ENCODE assay signal across 17 cellular contexts in genomic region chr3:60870396-60870795, GRCh38.
DNase-seq lines count a peak whose midpoint lies in the region; ATAC-seq and TF ChIP-seq lines count a peak whose summit lies in the region.
"Had no signal": no experiment of that assay in that cellular context is flagged by ENCODE, and none has a peak within 500 bp of the region (broad histone marks: within the 10 kb centered on the region; RNA-seq: fewer than 3 reads in every experiment).

No MANE protein-coding gene starts in this region.

- no peak overlapping the region for H3K4me3 Mint-ChIP-seq in endodermal cell
- H3K4me3 Mint-ChIP-seq in GM23338, result no peak overlapping the region
- H3K4me3 Mint-ChIP-seq: CD14-positive monocyte; CD4-positive, alpha-beta memory T cell; CD4-positive, CD25-positive, alpha-beta regulatory T cell; CD8-positive, alpha-beta memory T cell had no signal

- no peaks in the 10 kb centered on the region for H3K27me3 Mint-ChIP-seq in endodermal cell (ENCODE audit: insufficient read depth)
- H3K27me3 Mint-ChIP-seq in GM23338 (ENCODE audit: insufficient read depth, low read depth, poor library complexity), result no peaks in the 10 kb centered on the region
- H3K27me3 Mint-ChIP-seq: CD4-positive, alpha-beta memory T cell; CD4-positive, CD25-positive, alpha-beta regulatory T cell had no signal

- no peak for TF ChIP-seq EP300 in neural cell (conservative IDR thresholded peaks at IDR 0.05; ENCODE audit: poor library complexity, severe bottlenecking)

- peak; percentile 58 for DNase-seq in endodermal cell
- no peak for DNase-seq in GM23338 (ENCODE audit: low spot score)
- no peak for DNase-seq in erythroblast (lab: John Stamatoyannopoulos, UW)
- DNase-seq in caudate nucleus (lab: John Stamatoyannopoulos, UW), result no peak
- DNase-seq: 8988T; ACHN; BE2C; C1 segment of cervical spinal cord; CD4-positive, alpha-beta memory T cell; CD4-positive, CD25-positive, alpha-beta regulatory T cell; CD8-positive, alpha-beta memory T cell; COR-L47; DMS79 treated with DMSO at 0.1 percent for 48 hours; GF-D8 had no signal

- no peaks in the 10 kb centered on the region for H3K4me1 ChIP-seq in endodermal cell (ENCODE audit: control insufficient read depth, insufficient read depth, low read length)
- no peaks in the 10 kb centered on the region for H3K4me1 ChIP-seq in GM23338 (ENCODE audit: insufficient read depth)
- H3K4me1 ChIP-seq: BE2C, BLaER1 had no signal

- no peak for TF ChIP-seq RAD21 in neural cell (conservative IDR thresholded peaks at IDR 0.05)

- H3K9ac ChIP-seq in endodermal cell (ENCODE audit: extremely low read depth, low read length, poor library complexity, severe bottlenecking), result no peak overlapping the region
- H3K9ac ChIP-seq in neural cell (ENCODE audit: low read length), result no peak overlapping the region
- H3K9ac ChIP-seq: BLaER1 had no signal

- H3K27me3 ChIP-seq in endodermal cell (ENCODE audit: control insufficient read depth, insufficient read depth, low read length, poor library complexity, severe bottlenecking) (no peaks in the 10 kb centered on the region), neural cell (ENCODE audit: insufficient read depth, low read depth, low read length) (no peaks in the 10 kb centered on the region), GM23338 (ENCODE audit: insufficient read depth) (no peaks in the 10 kb centered on the region)
- H3K27me3 ChIP-seq: BE2C, BLaER1 had no signal

- H3K27ac ChIP-seq in endodermal cell (ENCODE audit: low read depth, low read length), result no peak overlapping the region
- H3K27ac ChIP-seq in neural cell (ENCODE audit: low read length), result no peak overlapping the region
- no peak overlapping the region for H3K27ac ChIP-seq in GM23338 (ENCODE audit: low read depth)
- no peak overlapping the region for H3K27ac ChIP-seq in caudate nucleus (ENCODE audit: low read depth, low read length)
- H3K27ac ChIP-seq: BLaER1 had no signal

- H3K9me3 ChIP-seq in endodermal cell (ENCODE audit: control insufficient read depth, low read length) (peaks cover 47% of the 10 kb centered on the region), neural cell (ENCODE audit: low read length) (no peaks in the 10 kb centered on the region)
- H3K9me3 ChIP-seq: BE2C, BLaER1 had no signal

- no peak overlapping the region for H2AFZ ChIP-seq in neural cell (ENCODE audit: low read depth, low read length)
- no peak overlapping the region for H2AFZ ChIP-seq in GM23338

- TF ChIP-seq POLR2A in erythroblast (IDR thresholded peaks at IDR 0.05; ENCODE audit: low read length), result no peak

- H3K36me3 ChIP-seq in endodermal cell (ENCODE audit: control insufficient read depth, insufficient read depth, low read length) (no peaks in the 10 kb centered on the region), neural cell (ENCODE audit: insufficient read depth, low read length) (no peaks in the 10 kb centered on the region), GM23338 (ENCODE audit: insufficient read depth) (no peaks in the 10 kb centered on the region)
- H3K36me3 ChIP-seq: BE2C, BLaER1 had no signal

- ATAC-seq in GM23338, result no peak

- H3K9me2 ChIP-seq in neural cell (ENCODE audit: insufficient read depth, low read length) (no peaks in the 10 kb centered on the region), GM23338 (ENCODE audit: insufficient read depth) (peaks cover 19% of the 10 kb centered on the region)

- H3K27ac Mint-ChIP-seq in endodermal cell (no peak overlapping the region), GM23338 (no peak overlapping the region)
- H3K27ac Mint-ChIP-seq: CD14-positive monocyte; CD4-positive, alpha-beta memory T cell; CD4-positive, CD25-positive, alpha-beta regulatory T cell; CD8-positive, alpha-beta memory T cell had no signal

- H3K4me2 ChIP-seq in neural cell (ENCODE audit: low read length) (no peak overlapping the region), GM23338 (no peak overlapping the region)
- H3K4me2 ChIP-seq: BLaER1 had no signal

- H3F3A ChIP-seq in neural cell (ENCODE audit: insufficient read depth, low read length, poor library complexity, severe bottlenecking), result no peaks in the 10 kb centered on the region
- H3F3A ChIP-seq in GM23338 (replicated peaks; ENCODE audit: low read depth), result no peaks in the 10 kb centered on the region

- H3K4me3 ChIP-seq in endodermal cell (ENCODE audit: low read length) (peak overlapping the region; percentile 46), neural cell (ENCODE audit: low read length) (no peak overlapping the region), GM23338 (no peak overlapping the region)
- H3K4me3 ChIP-seq: BLaER1 had no signal

- 89 to 91% methylated on average over 3 of the region's 3 CpGs for WGBS in endodermal cell (ENCODE audit: insufficient coverage in 1 of 2, insufficient read length in 1 of 2), 2 experiments

- peaks cover 20% of the 10 kb centered on the region for H3K9me3 Mint-ChIP-seq in endodermal cell
- peaks cover 2% of the 10 kb centered on the region; the same call in 1 of the 3 replicates for H3K9me3 Mint-ChIP-seq in GM23338

- H3K4me1 Mint-ChIP-seq in endodermal cell, result peaks cover 4% of the 10 kb centered on the region
- no peaks in the 10 kb centered on the region for H3K4me1 Mint-ChIP-seq in GM23338
- H3K4me1 Mint-ChIP-seq: CD14-positive monocyte; CD4-positive, alpha-beta memory T cell; CD4-positive, CD25-positive, alpha-beta regulatory T cell; CD8-positive, alpha-beta memory T cell had no signal

- TF ChIP-seq CTCF in endodermal cell (conservative IDR thresholded peaks at IDR 0.05), result no peak
- TF ChIP-seq CTCF in neural cell (IDR thresholded peaks at IDR 0.05; ENCODE audit: poor library complexity, severe bottlenecking), result no peak
- TF ChIP-seq CTCF in GM23338 (conservative IDR thresholded peaks at IDR 0.05; ENCODE audit: low read depth in 2 of 2), result no peak

- H3K79me2 ChIP-seq in neural cell (replicated peaks; ENCODE audit: insufficient read depth, low read length), result no peaks in the 10 kb centered on the region
- H3K79me2 ChIP-seq in GM23338 (replicated peaks; ENCODE audit: insufficient read depth), result no peaks in the 10 kb centered on the region

- peaks cover 3% of the 10 kb centered on the region for H3K36me3 Mint-ChIP-seq in endodermal cell (ENCODE audit: low read depth)
- peaks cover 10% of the 10 kb centered on the region; the same call in 2 of the 3 replicates for H3K36me3 Mint-ChIP-seq in GM23338 (ENCODE audit: low read depth)
- H3K36me3 Mint-ChIP-seq: CD14-positive monocyte; CD4-positive, alpha-beta memory T cell; CD4-positive, CD25-positive, alpha-beta regulatory T cell had no signal

- H4K20me1 ChIP-seq in neural cell (ENCODE audit: insufficient read depth) (no peaks in the 10 kb centered on the region), GM23338 (replicated peaks; ENCODE audit: insufficient read depth) (no peaks in the 10 kb centered on the region)
- H4K20me1 ChIP-seq: BLaER1 had no signal

TF ChIP-seq in neural cell, 6 proteins besides CTCF, POLR2A, EP300 and RAD21:
- TF ChIP-seq EZH2 (IDR thresholded peaks at IDR 0.05; ENCODE audit: borderline replicate concordance, insufficient read depth, low read length, poor library complexity, severe bottlenecking) (no peak), POLR2AphosphoS5 (IDR thresholded peaks at IDR 0.05) (peak; percentile 32)

TF ChIP-seq in GM23338, 12 proteins besides CTCF, POLR2A, EP300 and RAD21 (continues in another document):
- TF ChIP-seq REST (IDR thresholded peaks at IDR 0.05; ENCODE audit: unreplicated experiment), result no peak
- no peak for TF ChIP-seq CREB1 (CRISPR knock-in tag; IDR thresholded peaks at IDR 0.05; ENCODE audit: low read depth)
- TF ChIP-seq ZNF331 (CRISPR knock-in tag; IDR thresholded peaks at IDR 0.05; ENCODE audit: low read depth), result no peak
- TF ChIP-seq NANOG (IDR thresholded peaks at IDR 0.05; ENCODE audit: borderline replicate concordance), result no peak
- TF ChIP-seq ZNF114 (CRISPR knock-in tag; IDR thresholded peaks at IDR 0.05), result no peak
